Comparison of ENCODE assay signal across 8 cellular contexts in genomic region chr4:6991771-6992557, GRCh38. TPM values are rescaled to one million over a fixed set of nuclear protein-coding genes. Genes with fewer than 3 reads are reported as not detected.
DNase-seq lines count a peak whose midpoint lies in the region; TF ChIP-seq lines count a peak whose summit lies in the region.

No MANE protein-coding gene starts in this region.

- no peak for TF ChIP-seq CTCF in dorsolateral prefrontal cortex (IDR thresholded peaks at IDR 0.05 in 54 of 56, conservative IDR thresholded peaks at IDR 0.05 in 2 of 56; ENCODE audit: low read depth in 1 of 56, partially characterized antibody in 56 of 56)
- no peak for TF ChIP-seq CTCF in parathyroid adenoma (IDR thresholded peaks at IDR 0.05)
- no peak for TF ChIP-seq CTCF in esophagus muscularis mucosa (IDR thresholded peaks at IDR 0.05)

- no peak for TF ChIP-seq POLR2A in esophagus muscularis mucosa (IDR thresholded peaks at IDR 0.05; ENCODE audit: low read depth)

- H3K27ac ChIP-seq in dorsolateral prefrontal cortex: peak overlapping the region in 39 of 59 donors; percentile 7 to 75 (median 48)
- H3K27ac ChIP-seq in parathyroid adenoma: no peak overlapping the region
- H3K27ac ChIP-seq in esophagus muscularis mucosa (replicated peaks in 1 of 4): peak overlapping the region in 1 of 4 donors; percentile 27

- no peak overlapping the region for H2AFZ ChIP-seq in parathyroid adenoma

- intact Hi-C loops in dorsolateral prefrontal cortex (cut with DNase I) (no loop called here), esophagus muscularis mucosa (cut with DNase I) (no loop called here)

- peaks cover 20% of the 10 kb centered on the region for H3K79me2 ChIP-seq in parathyroid adenoma

- DNase-seq in Caki2 (ENCODE audit: low read depth) (peak; percentile 74), NCI-H226 (peak; percentile 96), dorsolateral prefrontal cortex (peak in 4 of 10 donors; percentile 41 to 56 (median 51)), NCI-H2107 treated with DMSO at 0.1 percent for 48 hours (lab: John Stamatoyannopoulos, UW; ENCODE audit: unreplicated experiment) (no peak), islet precursor cell (no peak), esophagus muscularis mucosa (ENCODE audit: extremely low spot score) (no peak), NCI-H774 (lab: John Stamatoyannopoulos, UW) (no peak)

- peaks cover 8% of the 10 kb centered on the region for H3K4me1 ChIP-seq in parathyroid adenoma
- peaks cover 29 to 58% (median 52%) of the 10 kb centered on the region in 4 donors for H3K4me1 ChIP-seq in esophagus muscularis mucosa

- WGBS in esophagus muscularis mucosa: 33% methylated on average over 11 of the region's 15 CpGs

- no peak overlapping the region for H3K9ac ChIP-seq in parathyroid adenoma

- H3K4me2 ChIP-seq in parathyroid adenoma (ENCODE audit: low read length): peak overlapping the region; percentile 51

- in situ Hi-C loops in Caki2 (cut with HindIII; ENCODE audit: low pct_unique_long_range_greater_than_20kb, low sequenced_read_pairs): no loop called here

- H3K9me3 ChIP-seq in parathyroid adenoma (ENCODE audit: control insufficient read depth, low read length): no peaks in the 10 kb centered on the region
- no peaks in the 10 kb centered on the region for H3K9me3 ChIP-seq in esophagus muscularis mucosa

- H3K36me3 ChIP-seq in parathyroid adenoma (ENCODE audit: control insufficient read depth, insufficient read depth, low read length): no peaks in the 10 kb centered on the region
- H3K36me3 ChIP-seq in esophagus muscularis mucosa: peaks cover 13 to 37% (median 33%) of the 10 kb centered on the region in 4 donors

- no peak for TF ChIP-seq EP300 in esophagus muscularis mucosa (IDR thresholded peaks at IDR 0.05)

- H3K4me3 ChIP-seq in dorsolateral prefrontal cortex (peak overlapping the region in 36 of 59 donors; percentile 3 to 39 (median 23)), parathyroid adenoma (ENCODE audit: low read depth, low read length) (no peak overlapping the region), esophagus muscularis mucosa (peak overlapping the region in 1 of 4 donors; percentile 6)

- H3K27me3 ChIP-seq in dorsolateral prefrontal cortex (no peaks in the 10 kb centered on the region), parathyroid adenoma (ENCODE audit: control insufficient read depth, insufficient read depth, low read length) (no peaks in the 10 kb centered on the region), esophagus muscularis mucosa (no peaks in the 10 kb centered on the region)

RNA-seq across cellular contexts. Expression of gene TADA2B, which starts 51.2 kb away (rescaled TPM):
- 9.0 and 10.9 TPM in 2 replicates for total RNA-seq in Caki2 (2014; rRNA removed; shearing (Covaris generic); ENCODE audit: low replicate concordance)
- total RNA-seq in dorsolateral prefrontal cortex: 10 to 100 TPM; 19.6 to 36.0 (median 26.7) TPM
- total RNA-seq in esophagus muscularis mucosa: 10 to 100 TPM; 19.9 to 31.7 (median 26.3) TPM

Comparison
In these comparisons a context has a peak if more than half of its experiments do, and no peak if none do; other contexts are left out.
1. DNase-seq: peak in Caki2 (single experiment) and NCI-H226 (single experiment); none in NCI-H2107 treated with DMSO at 0.1 percent for 48 hours (single experiment), islet precursor cell (single experiment), esophagus muscularis mucosa (single experiment) and NCI-H774 (single experiment).